ENCODE assay signal across 16 cellular contexts in genomic region chr7:99485094-99485493, GRCh38. TPM values are rescaled to one million over a fixed set of nuclear protein-coding genes. Genes with fewer than 3 reads are reported as not detected.
DNase-seq lines count a peak whose midpoint lies in the region; ATAC-seq and TF ChIP-seq lines count a peak whose summit lies in the region.
"Had no signal": no experiment of that assay in that cellular context is flagged by ENCODE, and none has a peak within 500 bp of the region (broad histone marks: within the 10 kb centered on the region; RNA-seq: fewer than 3 reads in every experiment).

No MANE protein-coding gene starts in this region.

- no peak for TF ChIP-seq CTCF in Calu3 (IDR thresholded peaks at IDR 0.05; ENCODE audit: unreplicated experiment)
- no peak for TF ChIP-seq CTCF in adrenal gland (IDR thresholded peaks at IDR 0.05)

- 89 to 93% (median 90%) methylated on average over 5 of the region's 5 CpGs for WGBS in adrenal gland, 4 donors

- peaks cover 18% of the 10 kb centered on the region for H3K36me3 ChIP-seq in CD4-positive, CD25-positive, alpha-beta regulatory T cell (ENCODE audit: control insufficient read depth, insufficient read depth, low read length)
- H3K36me3 ChIP-seq in adrenal gland (replicated peaks in 1 of 2) = peaks cover 0 to 2% of the 10 kb centered on the region in 2 donors

- no peak overlapping the region for H3K4me3 Mint-ChIP-seq in CD4-positive, CD25-positive, alpha-beta regulatory T cell
- H3K4me3 Mint-ChIP-seq in Calu3 (ENCODE audit: low read depth, unreplicated experiment) = no peak overlapping the region
- H3K4me3 Mint-ChIP-seq in activated CD8-positive, alpha-beta T cell treated with anti-CD3 and anti-CD28 coated beads, Interleukin-2, amount 10 ng/mL, durations not matched to agents 7 days and 5 days = no peak overlapping the region
- H3K4me3 Mint-ChIP-seq: CD8-positive, alpha-beta T cell; GM23338 had no signal

- no peak for TF ChIP-seq POLR2A in adrenal gland (IDR thresholded peaks at IDR 0.05)

- CTCF ChIA-PET in Calu3 (lab: Charles Lee) = no interaction called here
- CTCF ChIA-PET in activated CD8-positive, alpha-beta T cell treated with anti-CD3 and anti-CD28 coated beads, Interleukin-2, amount 10 ng/mL, durations not matched to agents 7 days and 5 days (lab: Charles Lee) = no interaction called here

- no peak overlapping the region for H3K4me3 ChIP-seq in CD4-positive, CD25-positive, alpha-beta regulatory T cell (ENCODE audit: low read depth, low read length)
- no peak overlapping the region for H3K4me3 ChIP-seq in adrenal gland
- H3K4me3 ChIP-seq: GM23338, K562 had no signal

- no TSS peak for BruUV-seq in Calu3 (replicated peaks; lab: Mats Ljungman, UMichigan)

- POLR2A ChIA-PET in activated CD8-positive, alpha-beta T cell treated with anti-CD3 and anti-CD28 coated beads, Interleukin-2, amount 10 ng/mL, durations not matched to agents 7 days and 5 days (lab: Charles Lee) = no interaction called here

- no peaks in the 10 kb centered on the region for H3K27me3 ChIP-seq in CD4-positive, CD25-positive, alpha-beta regulatory T cell (ENCODE audit: control insufficient read depth, insufficient read depth, low read length)
- no peaks in the 10 kb centered on the region for H3K27me3 ChIP-seq in adrenal gland
- H3K27me3 ChIP-seq: BE2C had no signal

- H3K9me3 ChIP-seq in CD4-positive, CD25-positive, alpha-beta regulatory T cell (ENCODE audit: control insufficient read depth in 2 of 2, low read length in 2 of 2) = no peaks in the 10 kb centered on the region
- H3K9me3 ChIP-seq in adrenal gland (replicated peaks in 1 of 3) = no peaks in the 10 kb centered on the region
- H3K9me3 ChIP-seq: BE2C had no signal

- H3K4me1 ChIP-seq in CD4-positive, CD25-positive, alpha-beta regulatory T cell (ENCODE audit: control insufficient read depth, insufficient read depth, low read length, poor library complexity, severe bottlenecking) = no peaks in the 10 kb centered on the region
- H3K4me1 ChIP-seq in adrenal gland (replicated peaks in 1 of 2) = no peaks in the 10 kb centered on the region
- H3K4me1 ChIP-seq: BE2C had no signal

- H3K27ac ChIP-seq in CD4-positive, CD25-positive, alpha-beta regulatory T cell (ENCODE audit: insufficient read depth, low read length, poor library complexity, severe bottlenecking) = no peak overlapping the region
- no peak overlapping the region for H3K27ac ChIP-seq in adrenal gland

- ATAC-seq in CD4-positive, CD25-positive, alpha-beta regulatory T cell (ENCODE audit: low read depth in 2 of 2) = no peak
- ATAC-seq in activated CD8-positive, alpha-beta T cell treated with anti-CD3 and anti-CD28 coated beads, Interleukin-2, amount 10 ng/mL, durations not matched to agents 7 days and 5 days = no peak
- ATAC-seq in esophagus mucosa (peak; percentile 56), HG03342 (IDR thresholded peaks at IDR 0.05; ENCODE audit: unreplicated experiment) (no peak)
- ATAC-seq: CD8-positive, alpha-beta T cell; GM23338 had no signal

- intact Hi-C loops in Calu3 (cut with micrococcal nuclease; ENCODE audit: unreplicated experiment) (no loop called here), adrenal gland (cut with DNase I) (no loop called here)

- peak overlapping the region in 2 of 3 donors; percentile 6 to 60 for H3K27ac Mint-ChIP-seq in CD4-positive, CD25-positive, alpha-beta regulatory T cell
- H3K27ac Mint-ChIP-seq in Calu3 (ENCODE audit: unreplicated experiment) = peak overlapping the region; percentile 50
- peak overlapping the region; percentile 18 for H3K27ac Mint-ChIP-seq in activated CD8-positive, alpha-beta T cell treated with anti-CD3 and anti-CD28 coated beads, Interleukin-2, amount 10 ng/mL, durations not matched to agents 7 days and 5 days
- H3K27ac Mint-ChIP-seq: CD8-positive, alpha-beta T cell; GM23338 had no signal

- H3K36me3 Mint-ChIP-seq in CD4-positive, CD25-positive, alpha-beta regulatory T cell = peaks cover 23% of the 10 kb centered on the region
- H3K36me3 Mint-ChIP-seq in Calu3 (ENCODE audit: insufficient read depth, unreplicated experiment) = peaks cover 5% of the 10 kb centered on the region
- peaks cover 61% of the 10 kb centered on the region for H3K36me3 Mint-ChIP-seq in activated CD8-positive, alpha-beta T cell treated with anti-CD3 and anti-CD28 coated beads, Interleukin-2, amount 10 ng/mL, durations not matched to agents 7 days and 5 days (ENCODE audit: low read depth)

- DNase-seq in CD4-positive, CD25-positive, alpha-beta regulatory T cell = no peak
- DNase-seq in Calu3 (no peak), adrenal gland (no peak)
- no peak for DNase-seq in activated CD8-positive, alpha-beta T cell treated with anti-CD3 and anti-CD28 coated beads, Interleukin-2, amount 10 ng/mL, durations not matched to agents 7 days and 5 days
- DNase-seq in stimulated activated naive CD4-positive, alpha-beta T cell (lab: John Stamatoyannopoulos, UW) = no peak
- DNase-seq: BE2C; CD8-positive, alpha-beta T cell; GDM1; NCI-H1092; NCI-H146; NCI-H2081; NCI-H774 had no signal

- peaks cover 0 to 1% (median 0%) of the 10 kb centered on the region in 7 donors for H3K9me3 Mint-ChIP-seq in CD4-positive, CD25-positive, alpha-beta regulatory T cell
- no peaks in the 10 kb centered on the region for H3K9me3 Mint-ChIP-seq in Calu3 (ENCODE audit: low read depth, unreplicated experiment)
- H3K9me3 Mint-ChIP-seq in activated CD8-positive, alpha-beta T cell treated with anti-CD3 and anti-CD28 coated beads, Interleukin-2, amount 10 ng/mL, durations not matched to agents 7 days and 5 days (ENCODE audit: insufficient read depth) = no peaks in the 10 kb centered on the region
- H3K9me3 Mint-ChIP-seq: CD8-positive, alpha-beta T cell had no signal

- H3K4me1 Mint-ChIP-seq in CD4-positive, CD25-positive, alpha-beta regulatory T cell = peaks cover 0 to 9% (median 5%) of the 10 kb centered on the region in 4 donors
- no peaks in the 10 kb centered on the region for H3K4me1 Mint-ChIP-seq in Calu3 (ENCODE audit: low read depth, unreplicated experiment)
- H3K4me1 Mint-ChIP-seq in activated CD8-positive, alpha-beta T cell treated with anti-CD3 and anti-CD28 coated beads, Interleukin-2, amount 10 ng/mL, durations not matched to agents 7 days and 5 days (ENCODE audit: low read depth) = peaks cover 2% of the 10 kb centered on the region
- H3K4me1 Mint-ChIP-seq: GM23338 had no signal

- H3K27me3 Mint-ChIP-seq in CD4-positive, CD25-positive, alpha-beta regulatory T cell = no peaks in the 10 kb centered on the region
- H3K27me3 Mint-ChIP-seq in Calu3 (ENCODE audit: unreplicated experiment) = no peaks in the 10 kb centered on the region
- no peaks in the 10 kb centered on the region for H3K27me3 Mint-ChIP-seq in activated CD8-positive, alpha-beta T cell treated with anti-CD3 and anti-CD28 coated beads, Interleukin-2, amount 10 ng/mL, durations not matched to agents 7 days and 5 days (ENCODE audit: low read depth)

RNA-seq across cellular contexts. Expression of gene ZNF789, which starts 12.4 kb away (rescaled TPM):
- total RNA-seq in CD4-positive, CD25-positive, alpha-beta regulatory T cell = 15.8 TPM
- polyA plus RNA-seq in CD4-positive, CD25-positive, alpha-beta regulatory T cell = 1 to 10 TPM; 4.2 to 6.9 (median 6.2) TPM
- total RNA-seq in Calu3 (2022) = 17.2 and 18.9 TPM in 2 replicates
- total RNA-seq in activated CD8-positive, alpha-beta T cell treated with anti-CD3 and anti-CD28 coated beads, Interleukin-2, amount 10 ng/mL, durations not matched to agents 7 days and 5 days = 10 to 100 TPM; 21.5 to 24.2 TPM
- 4.2 TPM for total RNA-seq in esophagus mucosa
- 10 to 100 TPM in 1 of 8 donors, 1 to 10 TPM in 7; 1.5 to 10.5 (median 6.2) TPM for total RNA-seq in adrenal gland
- polyA plus RNA-seq in adrenal gland = 10 to 100 TPM; 11.7 to 22.8 (median 18.0) TPM

RNA-seq across cellular contexts. Expression of gene ZNF394, which starts 15.0 kb away (rescaled TPM):
- 224 TPM for total RNA-seq in CD4-positive, CD25-positive, alpha-beta regulatory T cell
- polyA plus RNA-seq in CD4-positive, CD25-positive, alpha-beta regulatory T cell = 10 to 100 TPM; 53.9 to 72.0 (median 69.4) TPM
- 17.3 and 19.2 TPM in 2 replicates for total RNA-seq in Calu3 (2022)
- 10 to 100 TPM; 48.3 to 58.1 TPM for total RNA-seq in activated CD8-positive, alpha-beta T cell treated with anti-CD3 and anti-CD28 coated beads, Interleukin-2, amount 10 ng/mL, durations not matched to agents 7 days and 5 days
- total RNA-seq in esophagus mucosa = 15.4 TPM
- total RNA-seq in adrenal gland = 10 to 100 TPM; 11.8 to 29.5 (median 23.6) TPM
- 10 to 100 TPM; 10.5 to 31.0 (median 18.5) TPM for polyA plus RNA-seq in adrenal gland

RNA-seq across cellular contexts. Expression of gene ATP5MF, which starts 19.1 kb away (rescaled TPM):
- total RNA-seq in CD4-positive, CD25-positive, alpha-beta regulatory T cell = 117 TPM
- 100 to 1,000 TPM; 433 to 595 (median 475) TPM for polyA plus RNA-seq in CD4-positive, CD25-positive, alpha-beta regulatory T cell
- total RNA-seq in Calu3 (2022) (222 and 234 TPM in 2 replicates), esophagus mucosa (409 TPM), adrenal gland (1,000 to 10,000 TPM in 2 of 8 donors, 100 to 1,000 TPM in 6; 281 to 1,322 (median 343) TPM)
- 100 to 1,000 TPM; 437 to 479 TPM for total RNA-seq in activated CD8-positive, alpha-beta T cell treated with anti-CD3 and anti-CD28 coated beads, Interleukin-2, amount 10 ng/mL, durations not matched to agents 7 days and 5 days
- 1,000 to 10,000 TPM in 1 of 3 donors, 100 to 1,000 TPM in 2; 816 to 1,527 (median 908) TPM for polyA plus RNA-seq in adrenal gland

RNA-seq across cellular contexts. Expression of gene ZKSCAN5, which starts 19.4 kb away (rescaled TPM):
- total RNA-seq in CD4-positive, CD25-positive, alpha-beta regulatory T cell = 5.8 TPM
- 1 to 10 TPM; 2.8 to 5.0 (median 4.2) TPM for polyA plus RNA-seq in CD4-positive, CD25-positive, alpha-beta regulatory T cell
- total RNA-seq in Calu3 (2022) = 6.1 and 6.6 TPM in 2 replicates
- total RNA-seq in activated CD8-positive, alpha-beta T cell treated with anti-CD3 and anti-CD28 coated beads, Interleukin-2, amount 10 ng/mL, durations not matched to agents 7 days and 5 days = 10 to 100 TPM; 13.9 TPM
- total RNA-seq in esophagus mucosa = 3.3 TPM
- total RNA-seq in adrenal gland = 1 to 10 TPM; 7.3 to 9.9 (median 8.7) TPM
- polyA plus RNA-seq in adrenal gland = 10 to 100 TPM in 1 of 3 donors, 1 to 10 TPM in 2; 4.5 to 12.1 (median 6.1) TPM

RNA-seq across cellular contexts. Expression of gene CPSF4, which starts 46.4 kb away (rescaled TPM):
- 43.7 TPM for total RNA-seq in CD4-positive, CD25-positive, alpha-beta regulatory T cell
- 10 to 100 TPM; 19.4 to 28.8 (median 23.1) TPM for polyA plus RNA-seq in CD4-positive, CD25-positive, alpha-beta regulatory T cell
- total RNA-seq in Calu3 (2022) (33.4 and 37.2 TPM in 2 replicates), esophagus mucosa (23.8 TPM), adrenal gland (10 to 100 TPM; 21.8 to 40.5 (median 27.6) TPM)
- 10 to 100 TPM; 64.0 to 65.8 TPM for total RNA-seq in activated CD8-positive, alpha-beta T cell treated with anti-CD3 and anti-CD28 coated beads, Interleukin-2, amount 10 ng/mL, durations not matched to agents 7 days and 5 days
- 10 to 100 TPM; 16.0 to 40.1 (median 38.0) TPM for polyA plus RNA-seq in adrenal gland
